ENCODE assay signal across 16 cellular contexts in the genomic region with DNA sequence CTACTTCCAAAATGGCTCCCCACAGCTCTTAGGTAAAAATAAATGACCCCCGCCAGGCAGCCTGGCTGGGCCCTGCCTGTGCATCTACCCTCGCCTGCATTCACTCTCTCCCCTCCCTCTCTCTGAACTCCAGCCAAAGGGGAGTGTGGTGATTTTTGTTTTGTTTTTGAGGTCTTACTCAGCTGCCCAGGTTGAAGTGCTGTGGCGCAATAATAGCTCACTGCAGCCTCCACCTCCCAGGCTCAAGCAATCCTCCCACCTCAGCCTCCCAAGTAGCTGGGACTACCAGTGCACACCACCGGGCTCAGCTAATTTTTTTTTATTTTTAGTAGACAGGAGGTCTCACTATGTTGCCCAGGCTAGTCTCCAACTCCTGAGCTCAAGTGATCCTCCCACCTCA. TPM values are rescaled to one million over a fixed set of nuclear protein-coding genes. Genes with fewer than 3 reads are reported as not detected.
DNase-seq lines count a peak whose midpoint lies in the region; ATAC-seq and TF ChIP-seq lines count a peak whose summit lies in the region.
"Had no signal": no experiment of that assay in that cellular context is flagged by ENCODE, and none has a peak within 500 bp of the region (broad histone marks: within the 10 kb centered on the region; RNA-seq: fewer than 3 reads in every experiment).

No MANE protein-coding gene starts in this region.

- POLR2A ChIA-PET in activated CD4-positive, alpha-beta T cell treated with anti-CD3 and anti-CD28 coated beads for 36 hours (lab: Charles Lee) = interaction anchor here (0.9 to 5.1 kb wide), 6 partner anchors 15 to 46 kb away, joined by 3 to 59 read pairs (median 4); a partner anchor contains a TSS
- POLR2A ChIA-PET in Caco-2 (lab: Charles Lee) = no interaction called here
- POLR2A ChIA-PET in activated CD4-positive, alpha-beta memory T cell treated with anti-CD3 and anti-CD28 coated beads, Interleukin-2, amount 10 ng/mL, durations not matched to agents 7 days and 5 days (lab: Charles Lee) = interaction anchor here (0.6 to 5.8 kb wide), 8 partner anchors 9 to 146 kb away, joined by 3 to 56 read pairs (median 10); a partner anchor contains a TSS
- POLR2A ChIA-PET in naive thymus-derived CD4-positive, alpha-beta T cell (lab: Charles Lee) = interaction anchor here (1.3 to 3.0 kb wide), 3 partner anchors 16 to 26 kb away, joined by 3 to 10 read pairs (median 5); a partner anchor contains a TSS

- H3K4me1 Mint-ChIP-seq in activated CD4-positive, alpha-beta T cell treated with anti-CD3 and anti-CD28 coated beads for 36 hours = peaks cover 90% of the 10 kb centered on the region
- peaks cover 38% of the 10 kb centered on the region for H3K4me1 Mint-ChIP-seq in Caco-2 (ENCODE audit: low read depth, unreplicated experiment)
- peaks cover 84% of the 10 kb centered on the region for H3K4me1 Mint-ChIP-seq in activated CD4-positive, alpha-beta memory T cell treated with anti-CD3 and anti-CD28 coated beads, Interleukin-2, amount 10 ng/mL, durations not matched to agents 7 days and 5 days
- peaks cover 75 to 89% (median 82%) of the 10 kb centered on the region in 7 donors for H3K4me1 Mint-ChIP-seq in naive thymus-derived CD4-positive, alpha-beta T cell

- H3K36me3 Mint-ChIP-seq in activated CD4-positive, alpha-beta T cell treated with anti-CD3 and anti-CD28 coated beads for 36 hours (ENCODE audit: low read depth) = peaks cover 50% of the 10 kb centered on the region
- peaks cover 17% of the 10 kb centered on the region for H3K36me3 Mint-ChIP-seq in Caco-2 (ENCODE audit: insufficient read depth, unreplicated experiment)
- peaks cover 54% of the 10 kb centered on the region for H3K36me3 Mint-ChIP-seq in activated CD4-positive, alpha-beta memory T cell treated with anti-CD3 and anti-CD28 coated beads, Interleukin-2, amount 10 ng/mL, durations not matched to agents 7 days and 5 days (ENCODE audit: low read depth)
- peaks cover 8 to 32% (median 13%) of the 10 kb centered on the region in 5 donors for H3K36me3 Mint-ChIP-seq in naive thymus-derived CD4-positive, alpha-beta T cell

- CTCF ChIA-PET in activated CD4-positive, alpha-beta T cell treated with anti-CD3 and anti-CD28 coated beads for 36 hours (lab: Charles Lee) = interaction anchor here (0.8 to 2.2 kb wide), 4 partner anchors 13 to 29 kb away, joined by 3 to 5 read pairs (median 4); a partner anchor contains a TSS
- CTCF ChIA-PET in Caco-2 (lab: Charles Lee) = no interaction called here
- CTCF ChIA-PET in activated CD4-positive, alpha-beta memory T cell treated with anti-CD3 and anti-CD28 coated beads, Interleukin-2, amount 10 ng/mL, durations not matched to agents 7 days and 5 days (lab: Charles Lee) = interaction anchor here (0.6 to 2.7 kb wide), 3 partner anchors 15 to 110 kb away, joined by 3 to 19 read pairs (median 3); a partner anchor contains a TSS
- CTCF ChIA-PET in naive thymus-derived CD4-positive, alpha-beta T cell (lab: Charles Lee) = no interaction called here

- no TSS peak for BruUV-seq in Caco-2 (replicated peaks; lab: Mats Ljungman, UMichigan)

- no peak for TF ChIP-seq EP300 in ovary (IDR thresholded peaks at IDR 0.05)

- intact Hi-C loops in activated CD4-positive, alpha-beta T cell treated with anti-CD3 and anti-CD28 coated beads for 36 hours (cut with DNase I, micrococcal nuclease) = loop anchor here in 1 of 2 experiments (5.0 kb wide), 1 partner anchor 46 kb away; no protein-coding TSS in a partner anchor
- intact Hi-C loops in Caco-2 (cut with micrococcal nuclease; ENCODE audit: unreplicated experiment) (no loop called here), ovary (cut with DNase I) (no loop called here), uterus (cut with DNase I; ENCODE audit: low total_unique reads) (no loop called here)
- intact Hi-C loops in naive thymus-derived CD4-positive, alpha-beta T cell (cut with micrococcal nuclease) = loop anchor here in 1 of 2 donors (2.0 to 5.0 kb wide), 2 partner anchors 14 to 124 kb away; no protein-coding TSS in a partner anchor

- H3K27me3 Mint-ChIP-seq in activated CD4-positive, alpha-beta T cell treated with anti-CD3 and anti-CD28 coated beads for 36 hours = no peaks in the 10 kb centered on the region
- no peaks in the 10 kb centered on the region for H3K27me3 Mint-ChIP-seq in Caco-2 (ENCODE audit: insufficient read depth, unreplicated experiment)
- H3K27me3 Mint-ChIP-seq in activated CD4-positive, alpha-beta memory T cell treated with anti-CD3 and anti-CD28 coated beads, Interleukin-2, amount 10 ng/mL, durations not matched to agents 7 days and 5 days = no peaks in the 10 kb centered on the region
- no peaks in the 10 kb centered on the region for H3K27me3 Mint-ChIP-seq in naive thymus-derived CD4-positive, alpha-beta T cell

- H3K4me1 ChIP-seq in Caco-2 (peaks cover 53% of the 10 kb centered on the region), ovary (ENCODE audit: insufficient read depth) (no peaks in the 10 kb centered on the region), uterus (peaks cover 0 to 4% of the 10 kb centered on the region in 2 donors)
- peaks cover 44 to 71% of the 10 kb centered on the region in 2 donors for H3K4me1 ChIP-seq in naive thymus-derived CD4-positive, alpha-beta T cell (ENCODE audit: control insufficient read depth in 2 of 2, insufficient read depth in 2 of 2, low read length in 2 of 2)
- H3K4me1 ChIP-seq: HAP-1, parathyroid adenoma had no signal

- peak overlapping the region; percentile 93 for H3K27ac Mint-ChIP-seq in activated CD4-positive, alpha-beta T cell treated with anti-CD3 and anti-CD28 coated beads for 36 hours
- peak overlapping the region; percentile 59 for H3K27ac Mint-ChIP-seq in Caco-2 (ENCODE audit: unreplicated experiment)
- peak overlapping the region; percentile 90 for H3K27ac Mint-ChIP-seq in activated CD4-positive, alpha-beta memory T cell treated with anti-CD3 and anti-CD28 coated beads, Interleukin-2, amount 10 ng/mL, durations not matched to agents 7 days and 5 days
- H3K27ac Mint-ChIP-seq in naive thymus-derived CD4-positive, alpha-beta T cell = peak overlapping the region in 8 of 9 donors; percentile 41 to 90 (median 86)

- H3K27ac ChIP-seq in naive thymus-derived CD4-positive, alpha-beta T cell (ENCODE audit: low read depth, low read length) = no peak overlapping the region
- H3K27ac ChIP-seq in ovary (no peak overlapping the region), uterus (no peak overlapping the region)
- H3K27ac ChIP-seq: parathyroid adenoma had no signal

- TF ChIP-seq CTCF in Caco-2 (IDR thresholded peaks at IDR 0.05; ENCODE audit: insufficient read depth in 1 of 2, low read depth in 1 of 2, low read length in 1 of 2, severe bottlenecking in 1 of 2, unreplicated experiment in 1 of 2) = no peak
- TF ChIP-seq CTCF in ovary (IDR thresholded peaks at IDR 0.05) = no peak
- no peak for TF ChIP-seq CTCF in uterus (IDR thresholded peaks at IDR 0.05)

- no peak for TF ChIP-seq POLR2A in ovary (IDR thresholded peaks at IDR 0.05)
- TF ChIP-seq POLR2A in uterus (IDR thresholded peaks at IDR 0.05) = no peak

- 93 to 97% (median 93%) methylated on average over 4 of the region's 4 CpGs for WGBS in ovary, 3 donors

- ATAC-seq in activated CD4-positive, alpha-beta T cell treated with anti-CD3 and anti-CD28 coated beads for 36 hours = no peak
- ATAC-seq in naive thymus-derived CD4-positive, alpha-beta T cell = no peak
- no peak for ATAC-seq in HG02678 (IDR thresholded peaks at IDR 0.05; ENCODE audit: unreplicated experiment)

- no peaks in the 10 kb centered on the region for H3K9me3 Mint-ChIP-seq in activated CD4-positive, alpha-beta T cell treated with anti-CD3 and anti-CD28 coated beads for 36 hours (ENCODE audit: low read depth)
- H3K9me3 Mint-ChIP-seq in Caco-2 (ENCODE audit: unreplicated experiment) = no peaks in the 10 kb centered on the region
- no peaks in the 10 kb centered on the region for H3K9me3 Mint-ChIP-seq in activated CD4-positive, alpha-beta memory T cell treated with anti-CD3 and anti-CD28 coated beads, Interleukin-2, amount 10 ng/mL, durations not matched to agents 7 days and 5 days
- H3K9me3 Mint-ChIP-seq in naive thymus-derived CD4-positive, alpha-beta T cell = peaks cover 0 to 1% (median 0%) of the 10 kb centered on the region in 11 donors

- H3K9me3 ChIP-seq in Caco-2 = no peaks in the 10 kb centered on the region
- no peaks in the 10 kb centered on the region for H3K9me3 ChIP-seq in naive thymus-derived CD4-positive, alpha-beta T cell (ENCODE audit: control insufficient read depth in 2 of 3, low read length in 3 of 3)
- no peaks in the 10 kb centered on the region for H3K9me3 ChIP-seq in ovary
- H3K9me3 ChIP-seq in uterus = no peaks in the 10 kb centered on the region
- H3K9me3 ChIP-seq: HAP-1 had no signal

- H3K4me3 Mint-ChIP-seq in activated CD4-positive, alpha-beta T cell treated with anti-CD3 and anti-CD28 coated beads for 36 hours = peak overlapping the region; percentile 69
- H3K4me3 Mint-ChIP-seq in Caco-2 (ENCODE audit: unreplicated experiment) = no peak overlapping the region
- no peak overlapping the region for H3K4me3 Mint-ChIP-seq in activated CD4-positive, alpha-beta memory T cell treated with anti-CD3 and anti-CD28 coated beads, Interleukin-2, amount 10 ng/mL, durations not matched to agents 7 days and 5 days
- peak overlapping the region in 8 of 10 donors; percentile 33 to 85 (median 74) for H3K4me3 Mint-ChIP-seq in naive thymus-derived CD4-positive, alpha-beta T cell

- DNase-seq in activated CD4-positive, alpha-beta T cell treated with anti-CD3 and anti-CD28 coated beads for 36 hours = no peak
- DNase-seq in activated CD4-positive, alpha-beta T cell treated with anti-CD3 and anti-CD28 coated beads for 1 hour = no peak
- no peak for DNase-seq in Caco-2
- DNase-seq in activated CD4-positive, alpha-beta memory T cell treated with anti-CD3 and anti-CD28 coated beads, Interleukin-2, amount 10 ng/mL, durations not matched to agents 7 days and 5 days = no peak
- DNase-seq in naive thymus-derived CD4-positive, alpha-beta T cell = no peak
- no peak for DNase-seq in ovary
- no peak for DNase-seq in uterus
- DNase-seq: activated CD4-positive, alpha-beta T cell treated with anti-CD3 and anti-CD28 coated beads, Interleukin-2, amount 50 U/mL, for 48 hours; effector memory CD4-positive, alpha-beta T cell; hippocampal formation; NCI-H2171; small intestine; stimulated activated naive CD4-positive, alpha-beta T cell had no signal

- H3K36me3 ChIP-seq in Caco-2 (ENCODE audit: control insufficient read depth, insufficient read depth, low read length) (peaks cover 3% of the 10 kb centered on the region), ovary (no peaks in the 10 kb centered on the region), uterus (no peaks in the 10 kb centered on the region)
- H3K36me3 ChIP-seq in naive thymus-derived CD4-positive, alpha-beta T cell (ENCODE audit: control insufficient read depth in 2 of 3, insufficient read depth in 3 of 3, low read length in 3 of 3) = peaks cover 0 to 24% (median 5%) of the 10 kb centered on the region in 3 experiments
- H3K36me3 ChIP-seq: HAP-1 had no signal

- H3K27me3 ChIP-seq in Caco-2 (replicated peaks; ENCODE audit: control insufficient read depth, insufficient read depth, low read length) (no peaks in the 10 kb centered on the region), ovary (no peaks in the 10 kb centered on the region), uterus (no peaks in the 10 kb centered on the region)
- no peaks in the 10 kb centered on the region for H3K27me3 ChIP-seq in naive thymus-derived CD4-positive, alpha-beta T cell (ENCODE audit: control insufficient read depth in 2 of 2, insufficient read depth in 2 of 2, low read length in 2 of 2)

- H3K4me3 ChIP-seq in Caco-2 (ENCODE audit: low read depth, low read length) (no peak overlapping the region), ovary (no peak overlapping the region), uterus (no peak overlapping the region)
- no peak overlapping the region for H3K4me3 ChIP-seq in naive thymus-derived CD4-positive, alpha-beta T cell (ENCODE audit: low read length)
- H3K4me3 ChIP-seq: HAP-1 had no signal

RNA-seq across cellular contexts. Expression of a gene that starts 15.8 kb away (rescaled TPM):
- total RNA-seq in activated CD4-positive, alpha-beta T cell treated with anti-CD3 and anti-CD28 coated beads for 36 hours = 10 to 100 TPM; 38.5 to 49.8 TPM
- total RNA-seq in Caco-2 (2022) (20.8 and 22.4 TPM in 2 replicates), ovary (1 to 10 TPM; 3.7 to 9.4 (median 5.1) TPM), uterus (10 to 100 TPM in 3 of 4 donors, 1 to 10 TPM in 1; 5.7 to 36.4 (median 12.0) TPM)
- 10 to 100 TPM; 53.3 to 56.9 TPM for total RNA-seq in activated CD4-positive, alpha-beta memory T cell treated with anti-CD3 and anti-CD28 coated beads, Interleukin-2, amount 10 ng/mL, durations not matched to agents 7 days and 5 days
- 10 to 100 TPM; 39.8 to 66.8 (median 44.8) TPM for total RNA-seq in naive thymus-derived CD4-positive, alpha-beta T cell
- 10 to 100 TPM; 16.6 to 30.1 TPM for polyA plus RNA-seq in naive thymus-derived CD4-positive, alpha-beta T cell
- 1 to 10 TPM; 2.2 to 6.7 TPM for polyA plus RNA-seq in ovary

Comparison
In these comparisons a context has a peak if more than half of its experiments do, and no peak if none do; other contexts are left out.
1. H3K4me3 Mint-ChIP-seq: peak in activated CD4-positive, alpha-beta T cell treated with anti-CD3 and anti-CD28 coated beads for 36 hours (single experiment) and naive thymus-derived CD4-positive, alpha-beta T cell (8 of 10); none in Caco-2 (single experiment) and activated CD4-positive, alpha-beta memory T cell treated with anti-CD3 and anti-CD28 coated beads, Interleukin-2, amount 10 ng/mL, durations not matched to agents 7 days and 5 days (single experiment).
2. CTCF ChIA-PET loops: an anchor here in activated CD4-positive, alpha-beta T cell treated with anti-CD3 and anti-CD28 coated beads for 36 hours (0.8 to 2.2 kb wide) and activated CD4-positive, alpha-beta memory T cell treated with anti-CD3 and anti-CD28 coated beads, Interleukin-2, amount 10 ng/mL, durations not matched to agents 7 days and 5 days (0.6 to 2.7 kb wide); none called in Caco-2 and naive thymus-derived CD4-positive, alpha-beta T cell.
3. Peak in every context shown above with its lines, with median percentiles within 50 percentile points of each other: H3K27ac Mint-ChIP-seq.